In genomic region chr19:49210108-49210900, GRCh38 we compare ENCODE assay signal across 10 cellular contexts. TPM values are rescaled to one million over a fixed set of nuclear protein-coding genes. Genes with fewer than 3 reads are reported as not detected.
DNase-seq lines count a peak whose midpoint lies in the region; ATAC-seq and TF ChIP-seq lines count a peak whose summit lies in the region.
"Had no signal": no experiment of that assay in that cellular context is flagged by ENCODE, and none has a peak within 500 bp of the region (broad histone marks: within the 10 kb centered on the region; RNA-seq: fewer than 3 reads in every experiment).

No MANE protein-coding gene starts in this region.

- TF ChIP-seq POLR2A in NB4 (IDR thresholded peaks at IDR 0.05; ENCODE audit: extremely low read depth, insufficient read length) (no peak), prostate gland (IDR thresholded peaks at IDR 0.05) (no peak)

- no peaks in the 10 kb centered on the region for H3K4me1 Mint-ChIP-seq in activated T-cell treated with anti-CD3 and anti-CD28 coated beads, Interleukin-2, amount 50 U/mL, for 72 hours (ENCODE audit: low read depth)

- peak; percentile 14 for DNase-seq in NB4 (ENCODE audit: low read depth)
- peak; percentile 35 to 56 for DNase-seq in activated T-cell treated with anti-CD3 and anti-CD28 coated beads, Interleukin-2, amount 50 U/mL, for 72 hours
- DNase-seq in stimulated activated CD4-positive, alpha-beta T cell treated with anti-CD3 and anti-CD28 coated beads, Interleukin-4, amount 100 ng/mL, for 24 hours, result peak; percentile 27
- no peak for DNase-seq in prostate gland (ENCODE audit: low spot score)
- no peak for DNase-seq in T1000 (lab: John Stamatoyannopoulos, UW)
- DNase-seq in OCI-M1 (lab: John Stamatoyannopoulos, UW), result no peak
- DNase-seq: tibial artery had no signal

- ATAC-seq in activated T-cell treated with anti-CD3 and anti-CD28 coated beads, Interleukin-2, amount 50 U/mL, for 72 hours (replicated peaks in 1 of 2), result peak; percentile 53 to 82
- ATAC-seq in GM21528 (IDR thresholded peaks at IDR 0.05; ENCODE audit: low FRiP score, unreplicated experiment), result no peak

- H3K4me3 Mint-ChIP-seq in activated T-cell treated with anti-CD3 and anti-CD28 coated beads, Interleukin-2, amount 50 U/mL, for 72 hours, result peak overlapping the region; percentile 37 to 58

- no peaks in the 10 kb centered on the region for H3K36me3 ChIP-seq in prostate gland

- no peaks in the 10 kb centered on the region for H3K27me3 ChIP-seq in prostate gland (replicated peaks; ENCODE audit: insufficient read depth)
- H3K27me3 ChIP-seq: tibial artery had no signal

- H3K4me3 ChIP-seq in NB4 (ENCODE audit: low read depth, low read length) (no peak overlapping the region), iPS-18c (ENCODE audit: insufficient read depth, low read depth, low read length) (peak overlapping the region; percentile 60), prostate gland (peak overlapping the region in 1 of 2 donors; percentile 10)
- H3K4me3 ChIP-seq: tibial artery had no signal

- WGBS in prostate gland, result 61% methylated on average over 49 of the region's 50 CpGs

- TF ChIP-seq CTCF in NB4 (IDR thresholded peaks at IDR 0.05; ENCODE audit: low read depth, low read length) (no peak), prostate gland (IDR thresholded peaks at IDR 0.05) (no peak)

- H3K9me3 ChIP-seq in iPS-18c (ENCODE audit: control insufficient read depth, insufficient read depth, low read length) (no peaks in the 10 kb centered on the region), prostate gland (no peaks in the 10 kb centered on the region)
- H3K9me3 ChIP-seq: tibial artery had no signal

- H3K36me3 Mint-ChIP-seq in activated T-cell treated with anti-CD3 and anti-CD28 coated beads, Interleukin-2, amount 50 U/mL, for 72 hours (ENCODE audit: insufficient read depth in 2 of 2), result no peaks in the 10 kb centered on the region

- no peaks in the 10 kb centered on the region for H3K9me3 Mint-ChIP-seq in activated T-cell treated with anti-CD3 and anti-CD28 coated beads, Interleukin-2, amount 50 U/mL, for 72 hours

- intact Hi-C loops in prostate gland (cut with DNase I), result no loop called here

- no peaks in the 10 kb centered on the region for H3K4me1 ChIP-seq in prostate gland (replicated peaks)

- H3K27ac ChIP-seq in prostate gland, result no peak overlapping the region
- H3K27ac ChIP-seq: tibial artery had no signal

- no peaks in the 10 kb centered on the region for H3K27me3 Mint-ChIP-seq in activated T-cell treated with anti-CD3 and anti-CD28 coated beads, Interleukin-2, amount 50 U/mL, for 72 hours (ENCODE audit: low read depth)

- no peak overlapping the region for H3K27ac Mint-ChIP-seq in activated T-cell treated with anti-CD3 and anti-CD28 coated beads, Interleukin-2, amount 50 U/mL, for 72 hours

RNA-seq across cellular contexts. Expression of gene TRPM4, which starts 52.7 kb away (rescaled TPM):
- total RNA-seq in activated T-cell treated with anti-CD3 and anti-CD28 coated beads, Interleukin-2, amount 50 U/mL, for 72 hours, result 1 to 10 TPM in 1 of 2 donors, under 1 TPM in 1; 0.96 to 1.5 TPM
- total RNA-seq in prostate gland, result 100 to 1,000 TPM in 1 of 2 donors, 10 to 100 TPM in 1; 99.0 to 126 TPM

RNA-seq across cellular contexts. Expression of gene HRC, which starts 55.1 kb away (rescaled TPM):
- total RNA-seq in activated T-cell treated with anti-CD3 and anti-CD28 coated beads, Interleukin-2, amount 50 U/mL, for 72 hours, result not detected
- total RNA-seq in prostate gland, result 1 to 10 TPM; 3.8 to 6.7 TPM
- total RNA-seq: H4 had no signal

Comparison
In these comparisons a context has a peak if more than half of its experiments do, and no peak if none do; other contexts are left out.
1. DNase-seq: peak in NB4 (single experiment), activated T-cell treated with anti-CD3 and anti-CD28 coated beads, Interleukin-2, amount 50 U/mL, for 72 hours (2 of 2) and stimulated activated CD4-positive, alpha-beta T cell treated with anti-CD3 and anti-CD28 coated beads, Interleukin-4, amount 100 ng/mL, for 24 hours (single experiment); none in prostate gland (single experiment), T1000 (single experiment) and OCI-M1 (single experiment).
2. RNA of gene TRPM4, which starts 52.7 kb away (total RNA-seq): 99.0 to 126 TPM in prostate gland; 0.96 to 1.5 TPM in activated T-cell treated with anti-CD3 and anti-CD28 coated beads, Interleukin-2, amount 50 U/mL, for 72 hours; every median in the first group is over 10 times any median in the second.
3. RNA of gene HRC, which starts 55.1 kb away (total RNA-seq): 3.8 to 6.7 TPM in prostate gland; not detected in activated T-cell treated with anti-CD3 and anti-CD28 coated beads, Interleukin-2, amount 50 U/mL, for 72 hours; every median in the first group is over 4 times any median in the second.